ENCODE assay signal across 24 cellular contexts in genomic region chr3:11727207-11727606, GRCh38.
A peak's percentile ranks its signal among the peaks of the same experiment; 100 is the strongest.
DNase-seq lines count a peak whose midpoint lies in the region; ATAC-seq and TF ChIP-seq lines count a peak whose summit lies in the region.
"Had no signal": no experiment of that assay in that cellular context is flagged by ENCODE, and none has a peak within 500 bp of the region (broad histone marks: within the 10 kb centered on the region; RNA-seq: fewer than 3 reads in every experiment).

No MANE protein-coding gene starts in this region.

- H3K4me1 Mint-ChIP-seq in stimulated activated memory B cell treated with anti-CD40 and anti-IgM and Interleukin-4, amounts not matched to agents 10 μg/mL and 1 μg/mL and 100 μg/mL, for 72 hours = peaks cover 12% of the 10 kb centered on the region

- no peaks in the 10 kb centered on the region for H3K79me2 ChIP-seq in fibroblast of lung (ENCODE audit: control insufficient read depth, insufficient read depth, low read length)

- H3K4me2 ChIP-seq in fibroblast of lung (ENCODE audit: extremely low read depth, insufficient read depth, low read length) = no peak overlapping the region

- no peak for TF ChIP-seq CTCF in AG10803 (conservative IDR thresholded peaks at IDR 0.05; ENCODE audit: low read length)
- TF ChIP-seq CTCF in RWPE2 (IDR thresholded peaks at IDR 0.05; ENCODE audit: poor library complexity, severe bottlenecking) = no peak
- no peak for TF ChIP-seq CTCF in fibroblast of lung (conservative IDR thresholded peaks at IDR 0.05 in 1 of 2, IDR thresholded peaks at IDR 0.05 in 1 of 2; ENCODE audit: low read depth in 1 of 2, low read length in 2 of 2)

- H3K4me1 ChIP-seq in RWPE2 (ENCODE audit: insufficient read depth, poor library complexity, severe bottlenecking) (no peaks in the 10 kb centered on the region), fibroblast of lung (ENCODE audit: control insufficient read depth, extremely low read depth, insufficient read depth, low read length) (no peaks in the 10 kb centered on the region)

- H3K36me3 ChIP-seq in RWPE2 (ENCODE audit: low read depth) (no peaks in the 10 kb centered on the region), fibroblast of lung (ENCODE audit: control insufficient read depth, insufficient read depth, low read length) (no peaks in the 10 kb centered on the region)

- H3K27ac ChIP-seq in RWPE2 (ENCODE audit: poor library complexity, severe bottlenecking) (no peak overlapping the region), fibroblast of lung (ENCODE audit: insufficient read depth, low read length) (no peak overlapping the region)
- H3K27ac ChIP-seq: 22Rv1, HL-60 had no signal

- no peaks in the 10 kb centered on the region for H3K9me3 Mint-ChIP-seq in stimulated activated memory B cell treated with anti-CD40 and anti-IgM and Interleukin-4, amounts not matched to agents 10 μg/mL and 1 μg/mL and 100 μg/mL, for 72 hours
- H3K9me3 Mint-ChIP-seq: CD8-positive, alpha-beta T cell; H9 had no signal

- H3K36me3 Mint-ChIP-seq in stimulated activated memory B cell treated with anti-CD40 and anti-IgM and Interleukin-4, amounts not matched to agents 10 μg/mL and 1 μg/mL and 100 μg/mL, for 72 hours = no peaks in the 10 kb centered on the region
- H3K36me3 Mint-ChIP-seq: CD8-positive, alpha-beta T cell had no signal

- no peaks in the 10 kb centered on the region for H4K20me1 ChIP-seq in fibroblast of lung (ENCODE audit: control insufficient read depth, extremely low read depth, insufficient read depth, low read length)

- H3K9ac ChIP-seq in fibroblast of lung (ENCODE audit: insufficient read depth, low read length) = no peak overlapping the region

- no peak overlapping the region for H3K4me3 ChIP-seq in AG10803 (ENCODE audit: low read length)
- H3K4me3 ChIP-seq in RWPE2 (ENCODE audit: severe bottlenecking) = no peak overlapping the region
- no peak overlapping the region for H3K4me3 ChIP-seq in fibroblast of lung (replicated peaks in 1 of 4; ENCODE audit: control extremely low read depth in 1 of 4, insufficient read depth in 1 of 4, low read depth in 3 of 4, low read length in 4 of 4)

- no peaks in the 10 kb centered on the region for H3K27me3 Mint-ChIP-seq in stimulated activated memory B cell treated with anti-CD40 and anti-IgM and Interleukin-4, amounts not matched to agents 10 μg/mL and 1 μg/mL and 100 μg/mL, for 72 hours

- DNase-seq in AG10803 (ENCODE audit: low read depth) (peak; percentile 23), RWPE2 (ENCODE audit: low spot score) (no peak), fibroblast of lung (ENCODE audit: low read depth in 2 of 2) (peak; percentile 9 to 13), kidney tubule cell (ENCODE audit: low spot score) (peak; percentile 6), NCI-H2196 treated with DMSO at 0.1 percent for 48 hours (lab: John Stamatoyannopoulos, UW; ENCODE audit: unreplicated experiment) (no peak)
- no peak for DNase-seq in stimulated activated naive CD8-positive, alpha-beta T cell treated with anti-CD3 and anti-CD28 coated beads, Interleukin-15, Interleukin-2, amounts not matched to agents 100 U/mL and 50 U/mL, for 24 hours
- DNase-seq: ACHN; AML-193; C1 segment of cervical spinal cord; CD8-positive, alpha-beta T cell; DMS153; GDM1; H9; NCI-H1694; NCI-H2081; NCI-H2171; NCI-H524 treated with DMSO at 0.1 percent for 48 hours; NCI-H82; OCI-M1; SHP77 had no signal

- H3K4me3 Mint-ChIP-seq in stimulated activated memory B cell treated with anti-CD40 and anti-IgM and Interleukin-4, amounts not matched to agents 10 μg/mL and 1 μg/mL and 100 μg/mL, for 72 hours = no peak overlapping the region
- H3K4me3 Mint-ChIP-seq: CD8-positive, alpha-beta T cell; H9 had no signal

- H3K9me3 ChIP-seq in RWPE2 (ENCODE audit: severe bottlenecking) (no peaks in the 10 kb centered on the region), fibroblast of lung (ENCODE audit: control insufficient read depth, insufficient read depth, low read depth, low read length) (no peaks in the 10 kb centered on the region)

- H3K27me3 ChIP-seq in RWPE2 (ENCODE audit: insufficient read depth, poor library complexity, severe bottlenecking) (no peaks in the 10 kb centered on the region), fibroblast of lung (ENCODE audit: control insufficient read depth, insufficient read depth, low read length) (peaks cover 4% of the 10 kb centered on the region)

- no peak overlapping the region for H2AFZ ChIP-seq in fibroblast of lung (ENCODE audit: low read length)

- H3K27ac Mint-ChIP-seq in stimulated activated memory B cell treated with anti-CD40 and anti-IgM and Interleukin-4, amounts not matched to agents 10 μg/mL and 1 μg/mL and 100 μg/mL, for 72 hours = no peak overlapping the region
- H3K27ac Mint-ChIP-seq: CD8-positive, alpha-beta T cell; H9 had no signal

- ATAC-seq in RWPE2 (ENCODE audit: low read depth) (0 out of 3 replicates have a peak, but pooled peaks have one; percentile 29), GM19035 (IDR thresholded peaks at IDR 0.05; ENCODE audit: unreplicated experiment) (no peak)
- no peak for ATAC-seq in stimulated activated naive CD8-positive, alpha-beta T cell treated with anti-CD3 and anti-CD28 coated beads, Interleukin-15, Interleukin-2, amounts not matched to agents 100 U/mL and 50 U/mL, for 24 hours
- no peak for ATAC-seq in stimulated activated memory B cell treated with anti-CD40 and anti-IgM and Interleukin-4, amounts not matched to agents 10 μg/mL and 1 μg/mL and 100 μg/mL, for 72 hours
- ATAC-seq: CD8-positive, alpha-beta T cell had no signal

Comparison
In these comparisons a context has a peak if more than half of its experiments do, and no peak if none do; other contexts are left out.
1. DNase-seq: peak in AG10803 (single experiment), fibroblast of lung (2 of 2) and kidney tubule cell (single experiment); none in RWPE2 (single experiment), stimulated activated naive CD8-positive, alpha-beta T cell treated with anti-CD3 and anti-CD28 coated beads, Interleukin-15, Interleukin-2, amounts not matched to agents 100 U/mL and 50 U/mL, for 24 hours (single experiment) and NCI-H2196 treated with DMSO at 0.1 percent for 48 hours (single experiment).